Comparison of ENCODE assay signal across 1 cellular context in the genomic region with DNA sequence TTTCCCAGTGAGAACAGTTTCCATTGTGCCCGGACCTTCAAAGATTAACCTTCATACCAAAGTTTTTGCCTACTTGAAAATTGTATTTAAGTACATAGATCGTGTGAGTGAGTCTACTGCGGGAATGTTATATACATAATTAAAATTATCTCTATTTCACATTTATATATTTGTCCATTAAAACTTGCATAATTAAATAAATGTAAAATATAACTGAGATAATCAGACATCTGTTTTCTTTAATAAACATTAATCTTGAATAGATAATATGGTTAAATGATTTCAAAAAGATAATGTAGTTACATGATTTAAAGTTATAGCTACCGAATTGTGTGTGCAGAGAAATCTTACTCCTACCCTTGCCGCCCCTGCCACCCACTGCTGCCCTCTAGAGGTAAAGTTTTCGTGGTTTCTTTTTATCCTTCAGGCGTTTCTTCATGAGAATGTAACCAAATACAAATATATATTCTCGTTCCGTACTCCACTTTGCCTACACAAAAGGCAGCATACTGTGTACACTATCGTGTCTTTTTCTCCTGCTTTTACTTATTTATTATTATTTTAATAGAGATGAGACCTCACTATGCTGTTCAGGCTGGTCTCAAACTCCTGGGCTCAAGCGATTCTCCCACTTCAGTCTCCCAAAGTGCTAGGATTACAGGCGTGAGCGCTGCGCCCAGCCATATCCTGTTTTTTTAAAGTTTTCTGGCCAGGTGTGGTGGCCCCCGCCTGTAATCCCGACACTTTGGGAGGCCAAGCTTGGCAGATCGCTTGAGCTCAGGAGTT.
TF ChIP-seq lines count a peak whose summit lies in the region.

No MANE protein-coding gene starts in this region.

TF ChIP-seq in liver, 16 proteins besides CTCF, POLR2A, EP300 and RAD21 (continued from another document):
- TF ChIP-seq, protein P1, sequence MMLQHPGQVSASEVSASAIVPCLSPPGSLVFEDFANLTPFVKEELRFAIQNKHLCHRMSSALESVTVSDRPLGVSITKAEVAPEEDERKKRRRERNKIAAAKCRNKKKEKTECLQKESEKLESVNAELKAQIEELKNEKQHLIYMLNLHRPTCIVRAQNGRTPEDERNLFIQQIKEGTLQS (IDR thresholded peaks at IDR 0.05) = no peak
- no peak for TF ChIP-seq JUND (IDR thresholded peaks at IDR 0.05)
